In genomic region chr1:26530898-26531598, GRCh38 we compare ENCODE assay signal across 8 cellular contexts. TPM values are rescaled to one million over a fixed set of nuclear protein-coding genes. Genes with fewer than 3 reads are reported as not detected.
A peak's percentile ranks its signal among the peaks of the same experiment; 100 is the strongest.
DNase-seq lines count a peak whose midpoint lies in the region; ATAC-seq, FAIRE-seq and TF ChIP-seq lines count a peak whose summit lies in the region.

No MANE protein-coding gene starts in this region.

- intact Hi-C loops in uterus (cut with DNase I; ENCODE audit: low total_unique reads): no loop called here

- no peak for TF ChIP-seq CTCF in uterus (IDR thresholded peaks at IDR 0.05)

- POLR2A ChIA-PET in activated CD8-positive, alpha-beta T cell treated with anti-CD3 and anti-CD28 coated beads, Interleukin-2, amount 10 ng/mL, durations not matched to agents 7 days and 5 days (lab: Charles Lee): interaction anchor here (1.0 to 1.6 kb wide), 3 partner anchors 11 to 30 kb away, joined by 3 to 7 read pairs (median 3); no protein-coding TSS in a partner anchor

- no peaks in the 10 kb centered on the region for H3K36me3 ChIP-seq in iPS-18a (ENCODE audit: control insufficient read depth, low read depth, low read length)
- H3K36me3 ChIP-seq in uterus: no peaks in the 10 kb centered on the region

- peak overlapping the region; percentile 84 for H3K4me3 Mint-ChIP-seq in activated CD8-positive, alpha-beta T cell treated with anti-CD3 and anti-CD28 coated beads, Interleukin-2, amount 10 ng/mL, durations not matched to agents 7 days and 5 days
- peak overlapping the region; percentile 97 to 98 for H3K4me3 Mint-ChIP-seq in stimulated activated naive CD8-positive, alpha-beta T cell treated with anti-CD3 and anti-CD28 coated beads, Interleukin-15, amount 100 ng/mL, for 72 hours

- H3K9me3 Mint-ChIP-seq in activated CD8-positive, alpha-beta T cell treated with anti-CD3 and anti-CD28 coated beads, Interleukin-2, amount 10 ng/mL, durations not matched to agents 7 days and 5 days (ENCODE audit: insufficient read depth): no peaks in the 10 kb centered on the region
- no peaks in the 10 kb centered on the region for H3K9me3 Mint-ChIP-seq in stimulated activated naive CD8-positive, alpha-beta T cell treated with anti-CD3 and anti-CD28 coated beads, Interleukin-15, amount 100 ng/mL, for 72 hours

- peaks cover 3% of the 10 kb centered on the region for H3K27me3 Mint-ChIP-seq in activated CD8-positive, alpha-beta T cell treated with anti-CD3 and anti-CD28 coated beads, Interleukin-2, amount 10 ng/mL, durations not matched to agents 7 days and 5 days (ENCODE audit: low read depth)
- peaks cover 7% of the 10 kb centered on the region for H3K27me3 Mint-ChIP-seq in stimulated activated naive CD8-positive, alpha-beta T cell treated with anti-CD3 and anti-CD28 coated beads, Interleukin-15, amount 100 ng/mL, for 72 hours

- no peaks in the 10 kb centered on the region for H3K36me3 Mint-ChIP-seq in activated CD8-positive, alpha-beta T cell treated with anti-CD3 and anti-CD28 coated beads, Interleukin-2, amount 10 ng/mL, durations not matched to agents 7 days and 5 days (ENCODE audit: low read depth)

- FAIRE-seq in G401.6 (lab: Jason Lieb, UNC): peak; percentile 99

- in situ Hi-C loops in ACHN (cut with HindIII; ENCODE audit: low pct_ligation_motif_present, low pct_unique_long_range_greater_than_20kb, low sequenced_read_pairs): no loop called here

- TF ChIP-seq POLR2A in uterus (IDR thresholded peaks at IDR 0.05): no peak

- H3K4me1 Mint-ChIP-seq in activated CD8-positive, alpha-beta T cell treated with anti-CD3 and anti-CD28 coated beads, Interleukin-2, amount 10 ng/mL, durations not matched to agents 7 days and 5 days (ENCODE audit: low read depth): peaks cover 49% of the 10 kb centered on the region
- peaks cover 50% of the 10 kb centered on the region for H3K4me1 Mint-ChIP-seq in stimulated activated naive CD8-positive, alpha-beta T cell treated with anti-CD3 and anti-CD28 coated beads, Interleukin-15, amount 100 ng/mL, for 72 hours

- H3K4me1 ChIP-seq in iPS-18a (ENCODE audit: control insufficient read depth, low read depth, low read length) (peaks cover 15% of the 10 kb centered on the region), uterus (no peaks in the 10 kb centered on the region)

- no peak overlapping the region for H3K27ac Mint-ChIP-seq in activated CD8-positive, alpha-beta T cell treated with anti-CD3 and anti-CD28 coated beads, Interleukin-2, amount 10 ng/mL, durations not matched to agents 7 days and 5 days
- H3K27ac Mint-ChIP-seq in stimulated activated naive CD8-positive, alpha-beta T cell treated with anti-CD3 and anti-CD28 coated beads, Interleukin-15, amount 100 ng/mL, for 72 hours: peak overlapping the region in 1 of 2 donors; percentile 58

- H3K27me3 ChIP-seq in iPS-18a (ENCODE audit: control insufficient read depth, insufficient read depth, low read length) (no peaks in the 10 kb centered on the region), uterus (no peaks in the 10 kb centered on the region)

- no peak overlapping the region for H3K27ac ChIP-seq in iPS-18a (ENCODE audit: low read length)
- H3K27ac ChIP-seq in uterus: no peak overlapping the region

- DNase-seq in ACHN (peak; percentile 92), NCI-H146 (lab: John Stamatoyannopoulos, UW) (peak; percentile 70), uterus (no peak)
- DNase-seq in activated CD8-positive, alpha-beta T cell treated with anti-CD3 and anti-CD28 coated beads, Interleukin-2, amount 10 ng/mL, durations not matched to agents 7 days and 5 days: no peak
- no peak for DNase-seq in stimulated activated naive CD8-positive, alpha-beta T cell treated with anti-CD3 and anti-CD28 coated beads, Interleukin-15, amount 100 ng/mL, for 72 hours

- H3K9me3 ChIP-seq in iPS-18a (ENCODE audit: control insufficient read depth, low read depth, low read length) (no peaks in the 10 kb centered on the region), uterus (no peaks in the 10 kb centered on the region)

- CTCF ChIA-PET in activated CD8-positive, alpha-beta T cell treated with anti-CD3 and anti-CD28 coated beads, Interleukin-2, amount 10 ng/mL, durations not matched to agents 7 days and 5 days (lab: Charles Lee): interaction anchor here (4.5 to 5.9 kb wide), 2 partner anchors 9 to 30 kb away, joined by 26 to 70 read pairs; no protein-coding TSS in a partner anchor

- H3K4me3 ChIP-seq in iPS-18a (ENCODE audit: low read length) (peak overlapping the region; percentile 78), uterus (no peak overlapping the region)

- ATAC-seq in activated CD8-positive, alpha-beta T cell treated with anti-CD3 and anti-CD28 coated beads, Interleukin-2, amount 10 ng/mL, durations not matched to agents 7 days and 5 days: no peak
- ATAC-seq in stimulated activated naive CD8-positive, alpha-beta T cell treated with anti-CD3 and anti-CD28 coated beads, Interleukin-15, amount 100 ng/mL, for 72 hours: peak; percentile 36
- ATAC-seq in GM21526 (IDR thresholded peaks at IDR 0.05; ENCODE audit: low FRiP score, unreplicated experiment): no peak

- peak overlapping the region; percentile 5 for H3K9ac ChIP-seq in iPS-18a (ENCODE audit: low read length)

RNA-seq across cellular contexts. Expression of gene RPS6KA1, which starts 1.5 kb away (rescaled TPM):
- total RNA-seq in activated CD8-positive, alpha-beta T cell treated with anti-CD3 and anti-CD28 coated beads, Interleukin-2, amount 10 ng/mL, durations not matched to agents 7 days and 5 days: 100 to 1,000 TPM; 179 to 193 TPM
- 10 to 100 TPM; 10.8 to 51.8 (median 14.6) TPM for total RNA-seq in uterus

RNA-seq across cellular contexts. Expression of gene HMGN2, which starts 58.8 kb away (rescaled TPM):
- total RNA-seq in activated CD8-positive, alpha-beta T cell treated with anti-CD3 and anti-CD28 coated beads, Interleukin-2, amount 10 ng/mL, durations not matched to agents 7 days and 5 days: 1,000 to 10,000 TPM; 1,268 to 1,303 TPM
- 100 to 1,000 TPM in 3 of 4 donors, 10 to 100 TPM in 1; 46.1 to 489 (median 201) TPM for total RNA-seq in uterus

Comparison
In these comparisons a context has a peak if more than half of its experiments do, and no peak if none do; other contexts are left out.
1. DNase-seq: peak in ACHN (single experiment) and NCI-H146 (single experiment); none in activated CD8-positive, alpha-beta T cell treated with anti-CD3 and anti-CD28 coated beads, Interleukin-2, amount 10 ng/mL, durations not matched to agents 7 days and 5 days (single experiment), stimulated activated naive CD8-positive, alpha-beta T cell treated with anti-CD3 and anti-CD28 coated beads, Interleukin-15, amount 100 ng/mL, for 72 hours (0 of 2) and uterus (0 of 2).